In genomic region chr18:31954349-31954748, GRCh38 we compare ENCODE assay signal across 1 cellular context.
TF ChIP-seq lines count a peak whose summit lies in the region.

No MANE protein-coding gene starts in this region.

TF ChIP-seq in HepG2, 621 proteins besides CTCF, POLR2A, EP300 and RAD21 (continued from another document):
- 0 out of 2 replicates have a peak, but pooled peaks have one; percentile 16 for TF ChIP-seq USF2 (IDR thresholded peaks at IDR 0.05; ENCODE audit: low read depth, low read length)
- peak; percentile 53; the same call in 1 of the 2 replicates for TF ChIP-seq USF2 (CRISPR knock-in tag; IDR thresholded peaks at IDR 0.05; ENCODE audit: borderline replicate concordance)
- TF ChIP-seq SOX6 (IDR thresholded peaks at IDR 0.05) = no peak
- TF ChIP-seq SOX6 (CRISPR knock-in tag; IDR thresholded peaks at IDR 0.05) = peak; percentile 56; the same call in 1 of the 2 replicates
- 0 out of 2 replicates have a peak, but pooled peaks have one; percentile 25 for TF ChIP-seq ZNF777 (CRISPR knock-in tag; IDR thresholded peaks at IDR 0.05)
- no peak for TF ChIP-seq TP53 (CRISPR knock-in tag; conservative IDR thresholded peaks at IDR 0.05)
- no peak for TF ChIP-seq XBP1 (CRISPR knock-in tag; IDR thresholded peaks at IDR 0.05)
- TF ChIP-seq THAP11 (CRISPR knock-in tag; IDR thresholded peaks at IDR 0.05) = peak; percentile 46; the same call in 1 of the 2 replicates
- TF ChIP-seq GATAD2A (CRISPR knock-in tag; IDR thresholded peaks at IDR 0.05) = peak; percentile 80
- TF ChIP-seq SALL1 (CRISPR knock-in tag; IDR thresholded peaks at IDR 0.05) = peak; percentile 33; the same call in 1 of the 2 replicates
- peak; percentile 25; the same call in 1 of the 2 replicates for TF ChIP-seq SOX5 (CRISPR knock-in tag; IDR thresholded peaks at IDR 0.05; ENCODE audit: borderline replicate concordance)
- TF ChIP-seq HMG20A (CRISPR knock-in tag; IDR thresholded peaks at IDR 0.05; ENCODE audit: borderline replicate concordance) = peak; percentile 73; the same call in 1 of the 2 replicates
- no peak for TF ChIP-seq CREM (IDR thresholded peaks at IDR 0.05)
- no peak for TF ChIP-seq CREM (CRISPR knock-in tag; IDR thresholded peaks at IDR 0.05)
- peak; percentile 87 for TF ChIP-seq CEBPB (IDR thresholded peaks at IDR 0.05; ENCODE audit: borderline replicate concordance, low read depth, low read length)
- peak; percentile 87 for TF ChIP-seq HNF4A (CRISPR knock-in tag; IDR thresholded peaks at IDR 0.05)
- TF ChIP-seq, protein P1, sequence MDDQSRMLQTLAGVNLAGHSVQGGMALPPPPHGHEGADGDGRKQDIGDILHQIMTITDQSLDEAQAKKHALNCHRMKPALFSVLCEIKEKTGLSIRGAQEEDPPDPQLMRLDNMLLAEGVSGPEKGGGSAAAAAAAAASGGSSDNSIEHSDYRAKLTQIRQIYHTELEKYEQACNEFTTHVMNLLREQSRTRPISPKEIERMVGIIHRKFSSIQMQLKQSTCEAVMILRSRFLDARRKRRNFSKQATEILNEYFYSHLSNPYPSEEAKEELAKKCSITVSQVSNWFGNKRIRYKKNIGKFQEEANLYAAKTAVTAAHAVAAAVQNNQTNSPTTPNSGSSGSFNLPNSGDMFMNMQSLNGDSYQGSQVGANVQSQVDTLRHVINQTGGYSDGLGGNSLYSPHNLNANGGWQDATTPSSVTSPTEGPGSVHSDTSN (CRISPR knock-in tag; IDR thresholded peaks at IDR 0.05; ENCODE audit: borderline replicate concordance) = no peak
- TF ChIP-seq SOX13 (IDR thresholded peaks at IDR 0.05) = no peak
- TF ChIP-seq SOX13 (CRISPR knock-in tag; conservative IDR thresholded peaks at IDR 0.05 in 1 of 2, IDR thresholded peaks at IDR 0.05 in 1 of 2) = peak in 1 of 2 experiments; percentile 37; a peak in 1 of 4 replicates
- 0 out of 2 replicates have a peak, but pooled peaks have one; percentile 49 for TF ChIP-seq ZNF644 (CRISPR knock-in tag; IDR thresholded peaks at IDR 0.05; ENCODE audit: low read depth)
- peak; percentile 25; the same call in 1 of the 2 replicates for TF ChIP-seq RARA (CRISPR knock-in tag; IDR thresholded peaks at IDR 0.05)
- 0 out of 2 replicates have a peak, but pooled peaks have one; percentile 30 for TF ChIP-seq ISL2 (CRISPR knock-in tag; IDR thresholded peaks at IDR 0.05)
- TF ChIP-seq FOSL1 (CRISPR knock-in tag; IDR thresholded peaks at IDR 0.05; ENCODE audit: borderline replicate concordance) = 0 out of 2 replicates have a peak, but pooled peaks have one; percentile 14
- TF ChIP-seq FOSL2 (CRISPR knock-in tag; IDR thresholded peaks at IDR 0.05) = peak; percentile 93
- TF ChIP-seq HDAC2 (CRISPR knock-in tag; IDR thresholded peaks at IDR 0.05) = no peak
- TF ChIP-seq CEBPG (CRISPR knock-in tag; IDR thresholded peaks at IDR 0.05) = peak; percentile 75
- TF ChIP-seq TFE3 (CRISPR knock-in tag; IDR thresholded peaks at IDR 0.05) = peak; percentile 69
- no peak for TF ChIP-seq KLF9 (CRISPR knock-in tag; IDR thresholded peaks at IDR 0.05; ENCODE audit: low read depth)
- TF ChIP-seq TEAD3 (CRISPR knock-in tag; optimal IDR thresholded peaks at IDR 0.05; ENCODE audit: borderline replicate concordance) = peak; percentile 16
- peak; percentile 84 for TF ChIP-seq SIX4 (CRISPR knock-in tag; IDR thresholded peaks at IDR 0.05)
- peak; percentile 34; the same call in 1 of the 2 replicates for TF ChIP-seq TBX2 (CRISPR knock-in tag; IDR thresholded peaks at IDR 0.05; ENCODE audit: borderline replicate concordance)
- no peak for TF ChIP-seq FUBP1 (CRISPR knock-in tag; IDR thresholded peaks at IDR 0.05; ENCODE audit: borderline replicate concordance)
- no peak for TF ChIP-seq SP2 (CRISPR knock-in tag; IDR thresholded peaks at IDR 0.05)
- TF ChIP-seq TBX3 (IDR thresholded peaks at IDR 0.05; ENCODE audit: borderline replicate concordance) = peak; percentile 57; the same call in 1 of the 2 replicates
- TF ChIP-seq ARID5B (CRISPR knock-in tag; IDR thresholded peaks at IDR 0.05) = peak; percentile 79
- TF ChIP-seq ZNF292 (CRISPR knock-in tag; IDR thresholded peaks at IDR 0.05; ENCODE audit: borderline replicate concordance, low read depth) = no peak
